Comparison of ENCODE assay signal across 8 cellular contexts in genomic region chr4:38179690-38180299, GRCh38.
DNase-seq lines count a peak whose midpoint lies in the region; ATAC-seq, FAIRE-seq and TF ChIP-seq lines count a peak whose summit lies in the region.

No MANE protein-coding gene starts in this region.

- no peak overlapping the region for H2BK5ac ChIP-seq in H1 (ENCODE audit: low read depth, low read length)
- H2BK5ac ChIP-seq in mesenchymal stem cell (ENCODE audit: low read depth, low read length, poor library complexity, severe bottlenecking), result no peak overlapping the region

- H4K20me1 ChIP-seq in H1 (replicated peaks in 1 of 2; ENCODE audit: control insufficient read depth in 1 of 2, insufficient read depth in 2 of 2, low read length in 2 of 2), result no peaks in the 10 kb centered on the region

- no peaks in the 10 kb centered on the region for H3K79me2 ChIP-seq in H1 (ENCODE audit: control insufficient read depth in 1 of 2, insufficient read depth in 2 of 2, low read length in 2 of 2)

- H2BK15ac ChIP-seq in H1 (ENCODE audit: low read length) (no peak overlapping the region), mesenchymal stem cell (ENCODE audit: low read depth, poor library complexity, severe bottlenecking) (no peak overlapping the region)

- H3K27me3 ChIP-seq in H1 (replicated peaks in 1 of 4; ENCODE audit: control insufficient read depth in 3 of 4, extremely low read depth in 1 of 4, insufficient read depth in 3 of 4, low read length in 3 of 4) (no peaks in the 10 kb centered on the region), mesenchymal stem cell (ENCODE audit: control insufficient read depth in 1 of 2, insufficient read depth in 1 of 2, low read length in 2 of 2) (no peaks in the 10 kb centered on the region)

- no peak overlapping the region for H3K4me3 ChIP-seq in HFF-Myc (replicated peaks; ENCODE audit: low read depth, low read length)
- H3K4me3 ChIP-seq in H1 (ENCODE audit: extremely low read depth in 1 of 4, insufficient read depth in 2 of 4, low read depth in 3 of 4, low read length in 4 of 4), result no peak overlapping the region
- no peak overlapping the region for H3K4me3 ChIP-seq in mesenchymal stem cell (ENCODE audit: insufficient read depth in 1 of 2, low read depth in 1 of 2, low read length in 2 of 2)

- FAIRE-seq in D721Med (lab: Jason Lieb, UNC), result no peak
- no peak for FAIRE-seq in H1 (lab: Jason Lieb, UNC)

- H3K9ac ChIP-seq in H1 (replicated peaks in 1 of 4; ENCODE audit: extremely low read depth in 1 of 4, low read depth in 3 of 4, low read length in 3 of 4) (no peak overlapping the region), mesenchymal stem cell (ENCODE audit: low read length) (peak overlapping the region; percentile 32)

- no peak for TF ChIP-seq POLR2A in H1 (IDR thresholded peaks at IDR 0.05; ENCODE audit: control extremely low read depth in 1 of 2, low read depth in 2 of 2, low read length in 2 of 2)

- DNase-seq in D721Med (ENCODE audit: insufficient read length, low spot score) (no peak), HFF-Myc (ENCODE audit: extremely low read depth, low read depth) (peak; percentile 47), NCI-H774 (lab: John Stamatoyannopoulos, UW) (peak; percentile 44), H1 (ENCODE audit: low read depth in 1 of 2, low spot score in 2 of 2) (peak; percentile 41 to 86), mesenchymal stem cell (peak; percentile 72)
- peak; percentile 55 to 56 for DNase-seq in activated CD8-positive, alpha-beta memory T cell treated with anti-CD3 and anti-CD28 coated beads for 4 hours (ENCODE audit: low read depth in 2 of 2)
- peak; percentile 30 to 47 for DNase-seq in stimulated activated CD8-positive, alpha-beta memory T cell treated with anti-CD3 and anti-CD28 coated beads, Interleukin-15, amount 100 ng/mL, for 4 hours (ENCODE audit: low read depth in 2 of 2)

- no peak overlapping the region for H3K14ac ChIP-seq in H1 (ENCODE audit: insufficient read length)
- H3K14ac ChIP-seq in mesenchymal stem cell (ENCODE audit: low read length in 2 of 2), result no peak overlapping the region

- H3K4ac ChIP-seq in H1 (replicated peaks; ENCODE audit: insufficient read length, low read depth, low read length), result no peak overlapping the region
- no peak overlapping the region for H3K4ac ChIP-seq in mesenchymal stem cell (ENCODE audit: low read depth in 1 of 2, low read length in 2 of 2)

- POLR2A ChIA-PET in H1 (lab: Charles Lee; ENCODE audit: partially characterized antibody), result interaction anchor here (0.6 to 2.0 kb wide), 2 partner anchors 143 to 416 kb away, joined by 3 to 4 read pairs; no protein-coding TSS in a partner anchor

- H3K4me2 ChIP-seq in H1 (ENCODE audit: insufficient read depth in 1 of 2, low read depth in 2 of 2, low read length in 2 of 2) (no peak overlapping the region), mesenchymal stem cell (ENCODE audit: low read length, poor library complexity, severe bottlenecking) (no peak overlapping the region)

- no peaks in the 10 kb centered on the region for H3K79me1 ChIP-seq in H1 (ENCODE audit: low read depth, low read length)
- H3K79me1 ChIP-seq in mesenchymal stem cell (replicated peaks; ENCODE audit: low read length, poor library complexity, severe bottlenecking), result no peaks in the 10 kb centered on the region

- no peaks in the 10 kb centered on the region for H3K23me2 ChIP-seq in H1 (ENCODE audit: low read depth, low read length)

- H4K91ac ChIP-seq in H1 (replicated peaks; ENCODE audit: insufficient read length, low read length), result no peak overlapping the region
- H4K91ac ChIP-seq in mesenchymal stem cell (ENCODE audit: low read length), result no peak overlapping the region

- CTCF ChIA-PET in H1 (lab: Charles Lee; ENCODE audit: partially characterized antibody), result interaction anchor here (0.6 to 5.6 kb wide), 74 partner anchors 10 to 681 kb away, joined by 3 to 79 read pairs (median 4); partner anchors contain the start of gene TLR10

- H3K36me3 ChIP-seq in H1 (ENCODE audit: control insufficient read depth in 2 of 4, insufficient read depth in 4 of 4, low read length in 3 of 4) (peaks cover 0 to 6% (median 0%) of the 10 kb centered on the region in 4 experiments; a peak in 1 of 8 replicates), mesenchymal stem cell (ENCODE audit: control insufficient read depth in 1 of 2, insufficient read depth in 2 of 2, low read depth in 1 of 2, low read length in 2 of 2) (no peaks in the 10 kb centered on the region)

- no peak for TF ChIP-seq EP300 in H1 (IDR thresholded peaks at IDR 0.05; ENCODE audit: borderline replicate concordance in 1 of 2, low read depth in 2 of 2, low read length in 2 of 2)

- no peak overlapping the region for H3K56ac ChIP-seq in H1 (replicated peaks; ENCODE audit: insufficient read length, low read depth, low read length)

- H3K9me3 ChIP-seq in H1 (ENCODE audit: insufficient read depth in 2 of 2, low read depth in 1 of 2, low read length in 1 of 2) (peaks cover 16% of the 10 kb centered on the region in 2 experiments; a peak in 2 of 4 replicates), mesenchymal stem cell (ENCODE audit: control insufficient read depth, low read length) (no peaks in the 10 kb centered on the region)

- TF ChIP-seq CTCF in D721Med (IDR thresholded peaks at IDR 0.05; ENCODE audit: insufficient read depth, missing control alignments) (peak; percentile 93), HFF-Myc (IDR thresholded peaks at IDR 0.05; ENCODE audit: low read depth, low read length, missing control alignments) (peak; percentile 84), H1 (IDR thresholded peaks at IDR 0.05; ENCODE audit: control extremely low read depth in 1 of 3, insufficient read depth in 1 of 3, low read depth in 1 of 3, low read length in 3 of 3) (peak; percentile 74 to 86 (median 84))

- H3K4me1 ChIP-seq in H1 (replicated peaks in 1 of 4; ENCODE audit: control insufficient read depth in 3 of 4, insufficient read depth in 4 of 4, low read length in 3 of 4), result no peaks in the 10 kb centered on the region
- H3K4me1 ChIP-seq in mesenchymal stem cell (ENCODE audit: control insufficient read depth, insufficient read depth, low read depth, low read length), result peaks cover 2% of the 10 kb centered on the region

- H3K18ac ChIP-seq in H1 (ENCODE audit: extremely low read depth, low read length) (no peak overlapping the region), mesenchymal stem cell (ENCODE audit: low read depth in 1 of 2, low read length in 2 of 2) (no peak overlapping the region)

- 62% methylated on average over 3 of the region's 3 CpGs; no CpG with 5 or more reads in 1 of the 2 experiments for WGBS in H1 (ENCODE audit: extremely low coverage in 1 of 2, insufficient coverage in 1 of 2, insufficient read length in 1 of 2, insufficient replicate concordance in 2 of 2, low coverage in 1 of 2, low lambda C conversion rate in 2 of 2, missing lambda C conversion rate in 1 of 2), 2 experiments
- WGBS in mesenchymal stem cell, result 74% methylated on average over 2 of the region's 3 CpGs

- ATAC-seq in GM21447 (IDR thresholded peaks at IDR 0.05; ENCODE audit: unreplicated experiment), result no peak

- no peak overlapping the region for H3K27ac ChIP-seq in H1 (ENCODE audit: low read depth, low read length)
- H3K27ac ChIP-seq in mesenchymal stem cell (ENCODE audit: low read length, poor library complexity, severe bottlenecking), result peak overlapping the region; percentile 63

- H4K5ac ChIP-seq in H1 (ENCODE audit: insufficient read length, low read depth, low read length), result no peak overlapping the region

- H3K23ac ChIP-seq in H1 (ENCODE audit: insufficient read length), result no peak overlapping the region
- no peak overlapping the region for H3K23ac ChIP-seq in mesenchymal stem cell (ENCODE audit: low read length in 2 of 2)

- no peak overlapping the region for H2BK120ac ChIP-seq in H1 (replicated peaks; ENCODE audit: low read depth, low read length)
- H2BK120ac ChIP-seq in mesenchymal stem cell (ENCODE audit: low read depth, low read length), result no peak overlapping the region

- H2AFZ ChIP-seq in H1 (ENCODE audit: low read length) (no peak overlapping the region), mesenchymal stem cell (ENCODE audit: low read depth, low read length) (no peak overlapping the region)

- H2AK5ac ChIP-seq in H1 (ENCODE audit: low read depth, low read length) (no peak overlapping the region), mesenchymal stem cell (ENCODE audit: low read length, severe bottlenecking) (no peak overlapping the region)

- no peak overlapping the region for H2BK12ac ChIP-seq in H1 (ENCODE audit: low read depth, low read length)
- H2BK12ac ChIP-seq in mesenchymal stem cell (ENCODE audit: low read length in 2 of 2), result no peak overlapping the region

- H4K8ac ChIP-seq in H1 (ENCODE audit: extremely low read depth, insufficient read depth, low read length) (no peak overlapping the region), mesenchymal stem cell (ENCODE audit: low read length) (no peak overlapping the region)

- no peak overlapping the region for H2BK20ac ChIP-seq in H1 (ENCODE audit: low read length)

- TF ChIP-seq RAD21 in H1 (IDR thresholded peaks at IDR 0.05 in 1 of 2, conservative IDR thresholded peaks at IDR 0.05 in 1 of 2; ENCODE audit: low read depth in 2 of 2, low read length in 2 of 2), result peak; percentile 96 to 97

TF ChIP-seq in H1, 55 proteins besides CTCF, POLR2A, EP300 and RAD21 (continues in another document):
- TF ChIP-seq ATF2 (IDR thresholded peaks at IDR 0.05; ENCODE audit: low read length), result 0 out of 2 replicates have a peak, but pooled peaks have one; percentile 43
- no peak for TF ChIP-seq SAP30 (IDR thresholded peaks at IDR 0.05; ENCODE audit: insufficient read depth, insufficient replicate concordance, low read length)
- no peak for TF ChIP-seq CREB1 (IDR thresholded peaks at IDR 0.05)
- TF ChIP-seq SRF (IDR thresholded peaks at IDR 0.05; ENCODE audit: low read depth, low read length), result no peak
- TF ChIP-seq TCF12 (IDR thresholded peaks at IDR 0.05; ENCODE audit: low read depth, low read length), result no peak
- TF ChIP-seq KDM5A (IDR thresholded peaks at IDR 0.05; ENCODE audit: low read length), result no peak
- 0 out of 2 replicates have a peak, but pooled peaks have one; percentile 37 for TF ChIP-seq TEAD4 (IDR thresholded peaks at IDR 0.05; ENCODE audit: low read depth, low read length)
- TF ChIP-seq RFX5 (IDR thresholded peaks at IDR 0.05; ENCODE audit: borderline replicate concordance, low read depth, low read length), result no peak
- 0 out of 2 replicates have a peak, but pooled peaks have one; percentile 14 for TF ChIP-seq RXRA (IDR thresholded peaks at IDR 0.05; ENCODE audit: insufficient read depth, low read depth, low read length)
- TF ChIP-seq CHD1 (IDR thresholded peaks at IDR 0.05; ENCODE audit: low read depth, low read length), result no peak
